ENCODE assay signal across 8 cellular contexts in genomic region chr1:148389027-148389339, GRCh38.
DNase-seq lines count a peak whose midpoint lies in the region; ATAC-seq, FAIRE-seq and TF ChIP-seq lines count a peak whose summit lies in the region.

No MANE protein-coding gene starts in this region.

- no peak for TF ChIP-seq CTCF in PC-3 (conservative IDR thresholded peaks at IDR 0.05; ENCODE audit: low read depth, low read length)
- no peak for TF ChIP-seq CTCF in endothelial cell of umbilical vein (IDR thresholded peaks at IDR 0.05; ENCODE audit: extremely low read depth in 1 of 2, insufficient read depth in 1 of 2, low read depth in 1 of 2, low read length in 2 of 2)
- no peak for TF ChIP-seq CTCF in osteoblast (IDR thresholded peaks at IDR 0.05; ENCODE audit: extremely low read depth, low read depth, low read length)

- H3K9me1 ChIP-seq in endothelial cell of umbilical vein (replicated peaks; ENCODE audit: control insufficient read depth, extremely low read depth, insufficient read depth, low read length), result no peaks in the 10 kb centered on the region

- peak overlapping the region; percentile 97 to 100 (median 100) for H3K27ac Mint-ChIP-seq in CD4-positive, CD25-positive, alpha-beta regulatory T cell

- no peak for ATAC-seq in CD4-positive, CD25-positive, alpha-beta regulatory T cell (ENCODE audit: low read depth in 2 of 2)
- no peak for ATAC-seq in PC-3
- ATAC-seq in GM18505 (IDR thresholded peaks at IDR 0.05; ENCODE audit: unreplicated experiment), result no peak
- ATAC-seq in HG03135 (IDR thresholded peaks at IDR 0.05; ENCODE audit: unreplicated experiment), result no peak

- peak overlapping the region; percentile 87 for H3K4me2 ChIP-seq in PC-3 (ENCODE audit: low read length)
- peak overlapping the region; percentile 52 for H3K4me2 ChIP-seq in endothelial cell of umbilical vein (ENCODE audit: insufficient read depth, low read length)
- peak overlapping the region; percentile 85 for H3K4me2 ChIP-seq in osteoblast (ENCODE audit: insufficient read depth, low read length)

- POLR2A ChIA-PET in PC-3 (lab: Charles Lee; ENCODE audit: unreplicated experiment) (interaction anchor here (0.6 to 0.9 kb wide), 3 partner anchors 35 to 482 kb away, joined by 4 to 6 read pairs (median 4); no protein-coding TSS in a partner anchor), endothelial cell of umbilical vein (lab: Charles Lee) (interaction anchor here (0.9 kb wide), 1 partner anchor 133 kb away, joined by 3 read pairs; no protein-coding TSS in a partner anchor)

- H3K9ac ChIP-seq in PC-3 (ENCODE audit: low read length), result peak overlapping the region; percentile 79
- H3K9ac ChIP-seq in endothelial cell of umbilical vein (replicated peaks; ENCODE audit: extremely low read depth, insufficient read depth, low read length), result no peak overlapping the region

- peak overlapping the region; percentile 91 for H2AFZ ChIP-seq in PC-3 (ENCODE audit: low read length)
- H2AFZ ChIP-seq in endothelial cell of umbilical vein (ENCODE audit: low read depth, low read length), result peak overlapping the region; percentile 98
- H2AFZ ChIP-seq in osteoblast (ENCODE audit: low read length), result peak overlapping the region; percentile 98

- H3K27ac ChIP-seq in CD4-positive, CD25-positive, alpha-beta regulatory T cell (ENCODE audit: insufficient read depth, low read length, poor library complexity, severe bottlenecking), result peak overlapping the region; percentile 89
- H3K27ac ChIP-seq in PC-3 (ENCODE audit: low read length), result peak overlapping the region; percentile 90
- H3K27ac ChIP-seq in endothelial cell of umbilical vein (ENCODE audit: insufficient read depth, low read depth, low read length), result no peak overlapping the region
- peak overlapping the region; percentile 91 for H3K27ac ChIP-seq in osteoblast (ENCODE audit: low read depth, low read length)

- H3K36me3 Mint-ChIP-seq in CD4-positive, CD25-positive, alpha-beta regulatory T cell, result no peaks in the 10 kb centered on the region

- TF ChIP-seq POLR2A in endothelial cell of umbilical vein (IDR thresholded peaks at IDR 0.05; ENCODE audit: low read depth, low read length) (no peak), GM18505 (IDR thresholded peaks at IDR 0.05; ENCODE audit: borderline replicate concordance, extremely low read depth, insufficient read depth, insufficient read length) (no peak)

- dilution Hi-C loops in endothelial cell of umbilical vein (cut with MboI; ENCODE audit: extremely low pct_ligation_motif_present, low sequenced_read_pairs), result no loop called here

- no peak for FAIRE-seq in endothelial cell of umbilical vein (lab: Jason Lieb, UNC)

- H3K9me3 Mint-ChIP-seq in CD4-positive, CD25-positive, alpha-beta regulatory T cell, result no peaks in the 10 kb centered on the region

- BruUV-seq in PC-3 (replicated peaks; lab: Mats Ljungman, UMichigan) (TSS peak; percentile 93), endothelial cell of umbilical vein (replicated peaks; lab: Mats Ljungman, UMichigan) (TSS peak; percentile 87)

- no peaks in the 10 kb centered on the region for H3K27me3 ChIP-seq in CD4-positive, CD25-positive, alpha-beta regulatory T cell (ENCODE audit: control insufficient read depth, insufficient read depth, low read length)
- H3K27me3 ChIP-seq in PC-3 (ENCODE audit: low read length) (no peaks in the 10 kb centered on the region), endothelial cell of umbilical vein (ENCODE audit: control insufficient read depth in 2 of 2, insufficient read depth in 2 of 2, low read length in 2 of 2) (peaks cover 4 to 8% of the 10 kb centered on the region in 2 experiments), osteoblast (ENCODE audit: insufficient read depth, low read length) (peaks cover 7% of the 10 kb centered on the region)

- no peaks in the 10 kb centered on the region for H3K36me3 ChIP-seq in CD4-positive, CD25-positive, alpha-beta regulatory T cell (ENCODE audit: control insufficient read depth, insufficient read depth, low read length)
- H3K36me3 ChIP-seq in PC-3 (ENCODE audit: low read depth, low read length) (no peaks in the 10 kb centered on the region), endothelial cell of umbilical vein (ENCODE audit: control insufficient read depth in 2 of 2, extremely low read depth in 1 of 2, insufficient read depth in 2 of 2, low read length in 2 of 2) (no peaks in the 10 kb centered on the region), osteoblast (ENCODE audit: insufficient read depth, low read length) (no peaks in the 10 kb centered on the region)

- peak overlapping the region; percentile 92 to 97 (median 94) for H3K4me3 Mint-ChIP-seq in CD4-positive, CD25-positive, alpha-beta regulatory T cell

- H3K79me2 ChIP-seq in PC-3 (ENCODE audit: low read length) (no peaks in the 10 kb centered on the region), endothelial cell of umbilical vein (ENCODE audit: control insufficient read depth, insufficient read depth, low read length) (no peaks in the 10 kb centered on the region), osteoblast (ENCODE audit: insufficient read depth, low read length) (no peaks in the 10 kb centered on the region)

- H3K9me3 ChIP-seq in CD4-positive, CD25-positive, alpha-beta regulatory T cell (ENCODE audit: control insufficient read depth in 2 of 2, low read length in 2 of 2), result no peaks in the 10 kb centered on the region
- no peaks in the 10 kb centered on the region for H3K9me3 ChIP-seq in PC-3 (ENCODE audit: low read length)
- H3K9me3 ChIP-seq in endothelial cell of umbilical vein (replicated peaks; ENCODE audit: control insufficient read depth, insufficient read depth, low read length), result no peaks in the 10 kb centered on the region
- no peaks in the 10 kb centered on the region for H3K9me3 ChIP-seq in osteoblast (ENCODE audit: low read depth, low read length)

- no peaks in the 10 kb centered on the region for H3F3A ChIP-seq in PC-3 (ENCODE audit: low read length, unreplicated experiment)

- intact Hi-C loops in PC-3 (cut with micrococcal nuclease) (no loop called here), endothelial cell of umbilical vein (cut with micrococcal nuclease) (no loop called here)

- H4K20me1 ChIP-seq in PC-3 (ENCODE audit: low read length), result no peaks in the 10 kb centered on the region
- H4K20me1 ChIP-seq in endothelial cell of umbilical vein (replicated peaks; ENCODE audit: control insufficient read depth, extremely low read depth, insufficient read depth, low read length), result no peaks in the 10 kb centered on the region
- no peaks in the 10 kb centered on the region for H4K20me1 ChIP-seq in osteoblast (ENCODE audit: insufficient read depth, low read length)

- peak overlapping the region; percentile 83 for H3K4me3 ChIP-seq in CD4-positive, CD25-positive, alpha-beta regulatory T cell (ENCODE audit: low read depth, low read length)
- peak overlapping the region; percentile 64 for H3K4me3 ChIP-seq in PC-3 (ENCODE audit: low read length)
- H3K4me3 ChIP-seq in endothelial cell of umbilical vein (replicated peaks in 1 of 3; ENCODE audit: insufficient read depth in 1 of 3, low read depth in 1 of 3, low read length in 3 of 3), result no peak overlapping the region
- H3K4me3 ChIP-seq in osteoblast (ENCODE audit: insufficient read depth, low read length), result peak overlapping the region; percentile 79

- CTCF ChIA-PET in PC-3 (lab: Charles Lee) (no interaction called here), endothelial cell of umbilical vein (lab: Charles Lee) (no interaction called here)

- no peak for DNase-seq in CD4-positive, CD25-positive, alpha-beta regulatory T cell
- DNase-seq in PC-3, result no peak
- DNase-seq in endothelial cell of umbilical vein (ENCODE audit: low read depth, low spot score), result no peak
- DNase-seq in osteoblast (ENCODE audit: insufficient read length, low spot score, missing footprints), result no peak
- no peak for DNase-seq in activated CD4-positive, CD25-positive, alpha-beta regulatory T cell (lab: John Stamatoyannopoulos, UW)
- no peak for DNase-seq in HUDEP-2 (lab: John Stamatoyannopoulos, UW; ENCODE audit: unreplicated experiment in 76 of 76)

- H3K9me2 ChIP-seq in PC-3 (replicated peaks; ENCODE audit: low read length), result no peaks in the 10 kb centered on the region

- H3K4me1 Mint-ChIP-seq in CD4-positive, CD25-positive, alpha-beta regulatory T cell, result peaks cover 14 to 57% (median 37%) of the 10 kb centered on the region in 4 donors

- peaks cover 4% of the 10 kb centered on the region for H3K27me3 Mint-ChIP-seq in CD4-positive, CD25-positive, alpha-beta regulatory T cell

- H3K4me1 ChIP-seq in CD4-positive, CD25-positive, alpha-beta regulatory T cell (ENCODE audit: control insufficient read depth, insufficient read depth, low read length, poor library complexity, severe bottlenecking), result peaks cover 8% of the 10 kb centered on the region
- H3K4me1 ChIP-seq in PC-3 (ENCODE audit: insufficient read depth, low read length), result peaks cover 10% of the 10 kb centered on the region
- no peaks in the 10 kb centered on the region for H3K4me1 ChIP-seq in endothelial cell of umbilical vein (ENCODE audit: control insufficient read depth, extremely low read depth, insufficient read depth, low read length)
- H3K4me1 ChIP-seq in osteoblast (ENCODE audit: insufficient read depth, low read length), result peaks cover 8% of the 10 kb centered on the region

TF ChIP-seq in endothelial cell of umbilical vein, 7 proteins besides CTCF, POLR2A, EP300 and RAD21:
- TF ChIP-seq POLR2AphosphoS5 (IDR thresholded peaks at IDR 0.05; ENCODE audit: insufficient read depth, low read depth, low read length) (no peak), FOS (IDR thresholded peaks at IDR 0.05; ENCODE audit: borderline replicate concordance, insufficient read depth, low read length) (no peak), MAX (IDR thresholded peaks at IDR 0.05; ENCODE audit: insufficient read depth, insufficient read length) (no peak), GATA2 (IDR thresholded peaks at IDR 0.05; ENCODE audit: insufficient read depth, insufficient read length, low read depth, low read length) (no peak), MYC (IDR thresholded peaks at IDR 0.05; ENCODE audit: low read depth, low read length) (no peak), EZH2 (IDR thresholded peaks at IDR 0.05; ENCODE audit: borderline replicate concordance, low read depth, low read length, severe bottlenecking) (no peak), JUN (IDR thresholded peaks at IDR 0.05; ENCODE audit: borderline replicate concordance, insufficient read depth, insufficient read length, low read depth) (no peak)
TF ChIP-seq in endothelial cell of umbilical vein: peak in this region for 0.

Comparison
In these comparisons a context has a peak if more than half of its experiments do, and no peak if none do; other contexts are left out.
1. H3K4me3 ChIP-seq: peak in CD4-positive, CD25-positive, alpha-beta regulatory T cell (single experiment), PC-3 (single experiment) and osteoblast (single experiment); none in endothelial cell of umbilical vein (0 of 3).
2. Peak in every context shown above with its lines, with median percentiles within 50 percentile points of each other: H2AFZ ChIP-seq and H3K4me2 ChIP-seq.